In the genomic region with DNA sequence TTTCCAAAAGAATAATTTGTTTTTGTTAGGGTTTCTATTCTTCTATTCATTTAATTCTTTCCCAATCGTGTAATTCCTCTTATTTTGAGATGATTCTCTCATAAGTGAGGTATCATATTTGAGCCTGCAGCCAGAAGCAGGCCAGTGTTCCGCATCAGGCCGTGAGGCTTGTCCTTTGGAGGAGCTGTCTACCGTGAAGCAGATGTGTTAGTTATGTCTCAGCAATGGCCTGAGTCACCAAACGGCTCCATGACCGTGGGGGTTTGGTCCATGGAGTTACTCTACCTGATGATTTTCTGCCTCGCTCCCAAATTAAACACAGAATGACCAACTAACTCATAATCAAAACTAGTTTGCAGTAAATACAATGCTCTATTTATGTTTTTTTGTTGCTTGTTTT, we compare ENCODE assay signal across 24 cellular contexts.
DNase-seq lines count a peak whose midpoint lies in the region; ATAC-seq, FAIRE-seq and TF ChIP-seq lines count a peak whose summit lies in the region.
"Had no signal": no experiment of that assay in that cellular context is flagged by ENCODE, and none has a peak within 500 bp of the region (broad histone marks: within the 10 kb centered on the region; RNA-seq: fewer than 3 reads in every experiment).

No MANE protein-coding gene starts in this region.

- H4K5ac ChIP-seq in IMR-90 (ENCODE audit: low read depth, low read length): no peak overlapping the region

- no peak overlapping the region for H2BK20ac ChIP-seq in IMR-90 (ENCODE audit: low read depth, low read length)

- no CpG with 5 or more reads among the region's 7 CpGs for WGBS in IMR-90 (ENCODE audit: extremely low coverage in 2 of 2, insufficient read length in 1 of 2), 2 experiments
- 32% methylated on average over 7 of the region's 7 CpGs for WGBS in K562 (ENCODE audit: insufficient coverage, low coverage, missing lambda C conversion rate)

- H3K9me1 ChIP-seq in IMR-90 (ENCODE audit: insufficient read depth, low read length) (no peaks in the 10 kb centered on the region), K562 (ENCODE audit: control insufficient read depth, insufficient read depth, low read length) (no peaks in the 10 kb centered on the region)

- no peaks in the 10 kb centered on the region for H3K36me3 ChIP-seq in IMR-90 (ENCODE audit: control insufficient read depth, insufficient read depth, low read length)
- no peaks in the 10 kb centered on the region for H3K36me3 ChIP-seq in K562 (ENCODE audit: control insufficient read depth, insufficient read depth, low read length)
- H3K36me3 ChIP-seq in mucosa of descending colon (ENCODE audit: low read depth): no peaks in the 10 kb centered on the region

- in situ Hi-C loops in IMR-90 (cut with MboI; ENCODE audit: low sequenced_read_pairs): no loop called here
- in situ Hi-C loops in K562 (cut with MboI): no loop called here

- H3K4me2 ChIP-seq in IMR-90 (ENCODE audit: low read depth, low read length) (no peak overlapping the region), K562 (ENCODE audit: insufficient read depth, low read length) (no peak overlapping the region)
- H3K4me2 ChIP-seq: GM23338 had no signal

- H3K79me1 ChIP-seq in IMR-90 (ENCODE audit: low read depth in 1 of 2, low read length in 2 of 2): no peaks in the 10 kb centered on the region

- H3K4me3 ChIP-seq in IMR-90 (ENCODE audit: insufficient read depth, low read depth, low read length): no peak overlapping the region
- no peak overlapping the region for H3K4me3 ChIP-seq in K562
- no peak overlapping the region for H3K4me3 ChIP-seq in mucosa of descending colon
- H3K4me3 ChIP-seq: GM23338 had no signal

- no peak overlapping the region for H4K8ac ChIP-seq in IMR-90 (ENCODE audit: low read depth in 2 of 2, low read length in 2 of 2)

- no peak overlapping the region for H2AK9ac ChIP-seq in IMR-90 (replicated peaks; ENCODE audit: low read depth, low read length, poor library complexity)

- H3K27me3 ChIP-seq in IMR-90 (ENCODE audit: control insufficient read depth, insufficient read depth, low read length): peaks cover 10% of the 10 kb centered on the region
- peaks cover 0 to 7% of the 10 kb centered on the region in 2 experiments; a peak in 1 of 5 replicates for H3K27me3 ChIP-seq in K562 (ENCODE audit: control insufficient read depth in 2 of 2, insufficient read depth in 2 of 2, low read length in 2 of 2)

- FAIRE-seq in K562 (lab: Jason Lieb, UNC): peak; percentile 6
- FAIRE-seq: A204.1, G401.6, GM12891, H54, HTR-8/SVneo had no signal

- H3K14ac ChIP-seq in IMR-90 (replicated peaks; ENCODE audit: low read depth, low read length): no peak overlapping the region

- dilution Hi-C loops in IMR-90 (cut with HindIII; ENCODE audit: low sequenced_read_pairs, unreplicated experiment): no loop called here

- CTCF ChIA-PET in IMR-90 (lab: Yijun Ruan, JAX): no interaction called here
- CTCF ChIA-PET in K562 (lab: Yijun Ruan, JAX; ENCODE audit: low intra/inter-chr PET ratio): no interaction called here

- H4K91ac ChIP-seq in IMR-90 (ENCODE audit: insufficient read depth, low read depth, low read length): no peak overlapping the region

- H3K4ac ChIP-seq in IMR-90 (ENCODE audit: low read depth, low read length): no peak overlapping the region

- H3K18ac ChIP-seq in IMR-90 (ENCODE audit: low read depth, low read length): no peak overlapping the region

- peak; percentile 25 for DNase-seq in IMR-90
- no peak for DNase-seq in K562 (ENCODE audit: extremely low read depth in 1 of 4, low spot score in 3 of 4)
- peak; percentile 40 for DNase-seq in kidney glomerular epithelial cell (lab: John Stamatoyannopoulos, UW)
- no peak for DNase-seq in AG08395 (ENCODE audit: low spot score)
- DNase-seq in mucosa of descending colon: no peak
- DNase-seq in NOMO-1 treated with DMSO at 0.1 percent for 48 hours (lab: John Stamatoyannopoulos, UW; ENCODE audit: unreplicated experiment): no peak
- no peak for DNase-seq in epidermal melanocyte (ENCODE audit: insufficient read length, low spot score)
- DNase-seq: ACHN; AML-193; Calu3; CD4-positive, alpha-beta T cell; DMS 273 treated with DMSO at 0.1 percent for 48 hours; DMS53; DND-41; EL; HCEC 1CT; KG1 had no signal

- H2AK5ac ChIP-seq in IMR-90 (ENCODE audit: low read depth, low read length): no peak overlapping the region

- H3K27ac ChIP-seq in IMR-90 (ENCODE audit: insufficient read depth, low read length) (no peak overlapping the region), K562 (ENCODE audit: extremely low read depth, low read depth, low read length) (no peak overlapping the region)
- H3K27ac ChIP-seq: C4-2B had no signal

- TF ChIP-seq RAD21 in IMR-90 (IDR thresholded peaks at IDR 0.05; ENCODE audit: low read length): no peak
- TF ChIP-seq RAD21 in K562 (CRISPR knock-in tag; conservative IDR thresholded peaks at IDR 0.05 in 1 of 2, IDR thresholded peaks at IDR 0.05 in 1 of 2): no peak

- no peak overlapping the region for H2BK15ac ChIP-seq in IMR-90 (ENCODE audit: low read depth, low read length)

- H2AFZ ChIP-seq in IMR-90 (replicated peaks; ENCODE audit: low read length, poor library complexity): no peak overlapping the region
- H2AFZ ChIP-seq in K562 (ENCODE audit: low read depth, low read length): no peak overlapping the region
- H2AFZ ChIP-seq: GM23338 had no signal

- no TSS peak for BruUV-seq in IMR-90 (replicated peaks; lab: Mats Ljungman, UMichigan)
- no TSS peak for BruUV-seq in K562 (replicated peaks; lab: Mats Ljungman, UMichigan)

- no peaks in the 10 kb centered on the region for H4K20me1 ChIP-seq in IMR-90 (ENCODE audit: insufficient read depth, low read length)
- no peaks in the 10 kb centered on the region for H4K20me1 ChIP-seq in K562 (replicated peaks; ENCODE audit: control insufficient read depth, insufficient read depth, low read length)

- no peak overlapping the region for H3K23ac ChIP-seq in IMR-90 (ENCODE audit: low read depth, low read length)

- no peaks in the 10 kb centered on the region for H3K4me1 ChIP-seq in IMR-90 (ENCODE audit: control insufficient read depth, insufficient read depth, low read length)
- H3K4me1 ChIP-seq in K562 (replicated peaks in 1 of 2; ENCODE audit: control insufficient read depth in 2 of 2, insufficient read depth in 2 of 2, low read length in 2 of 2): peaks cover 0 to 11% of the 10 kb centered on the region in 2 experiments; a peak in 3 of 5 replicates
- H3K4me1 ChIP-seq in mucosa of descending colon (ENCODE audit: low read depth): peaks cover 31% of the 10 kb centered on the region

- H3K9me3 ChIP-seq in IMR-90 (ENCODE audit: control insufficient read depth, insufficient read depth, low read length): no peaks in the 10 kb centered on the region
- no peaks in the 10 kb centered on the region for H3K9me3 ChIP-seq in K562 (replicated peaks; ENCODE audit: control insufficient read depth, insufficient read depth, low read depth, low read length)
- no peaks in the 10 kb centered on the region for H3K9me3 ChIP-seq in mucosa of descending colon

- no peaks in the 10 kb centered on the region for H3K79me2 ChIP-seq in K562 (ENCODE audit: control insufficient read depth, insufficient read depth, low read length)

- H2BK5ac ChIP-seq in IMR-90 (ENCODE audit: low read depth, low read length, poor library complexity, severe bottlenecking): no peak overlapping the region

- no peak for TF ChIP-seq CTCF in IMR-90 (conservative IDR thresholded peaks at IDR 0.05; ENCODE audit: low read depth, low read length)
- TF ChIP-seq CTCF in K562 (IDR thresholded peaks at IDR 0.05 in 2 of 3, conservative IDR thresholded peaks at IDR 0.05 in 1 of 3; ENCODE audit: insufficient read depth in 2 of 3, low read depth in 1 of 3, low read length in 3 of 3): no peak
- no peak for TF ChIP-seq CTCF in mucosa of descending colon (IDR thresholded peaks at IDR 0.05)

- POLR2A ChIA-PET in IMR-90 (lab: Charles Lee; ENCODE audit: unreplicated experiment) (no interaction called here), K562 (lab: Yijun Ruan, JAX) (no interaction called here)

- no peak overlapping the region for H3K56ac ChIP-seq in IMR-90 (ENCODE audit: extremely low read depth, insufficient read depth, low read length)

- TF ChIP-seq EP300 in K562 (IDR thresholded peaks at IDR 0.05; ENCODE audit: low read length): no peak

- H3K9ac ChIP-seq in IMR-90 (ENCODE audit: low read depth, low read length) (no peak overlapping the region), K562 (ENCODE audit: insufficient read depth in 1 of 2, low read depth in 2 of 2, low read length in 2 of 2) (no peak overlapping the region)

- no peak overlapping the region for H2BK120ac ChIP-seq in IMR-90 (ENCODE audit: low read depth, low read length)

- TF ChIP-seq POLR2A in IMR-90 (IDR thresholded peaks at IDR 0.05; ENCODE audit: low read depth, low read length): no peak
- no peak for TF ChIP-seq POLR2A in K562 (conservative IDR thresholded peaks at IDR 0.05)

- ATAC-seq in IMR-90 (ENCODE audit: low read depth): no peak
- no peak for ATAC-seq in K562
- ATAC-seq in mucosa of descending colon: no peak
- ATAC-seq: GM23338 had no signal

- intact Hi-C loops in IMR-90 (cut with micrococcal nuclease) (no loop called here), K562 (cut with micrococcal nuclease) (no loop called here), mucosa of descending colon (cut with DNase I, micrococcal nuclease) (no loop called here)

TF ChIP-seq in IMR-90, 13 proteins besides CTCF, POLR2A, EP300 and RAD21 (continues in another document):
- TF ChIP-seq, protein P1, sequence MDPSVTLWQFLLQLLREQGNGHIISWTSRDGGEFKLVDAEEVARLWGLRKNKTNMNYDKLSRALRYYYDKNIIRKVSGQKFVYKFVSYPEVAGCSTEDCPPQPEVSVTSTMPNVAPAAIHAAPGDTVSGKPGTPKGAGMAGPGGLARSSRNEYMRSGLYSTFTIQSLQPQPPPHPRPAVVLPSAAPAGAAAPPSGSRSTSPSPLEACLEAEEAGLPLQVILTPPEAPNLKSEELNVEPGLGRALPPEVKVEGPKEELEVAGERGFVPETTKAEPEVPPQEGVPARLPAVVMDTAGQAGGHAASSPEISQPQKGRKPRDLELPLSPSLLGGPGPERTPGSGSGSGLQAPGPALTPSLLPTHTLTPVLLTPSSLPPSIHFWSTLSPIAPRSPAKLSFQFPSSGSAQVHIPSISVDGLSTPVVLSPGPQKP (IDR thresholded peaks at IDR 0.05; ENCODE audit: borderline replicate concordance, low read depth, low read length): no peak
- no peak for TF ChIP-seq RFX5 (IDR thresholded peaks at IDR 0.05; ENCODE audit: low read depth, low read length)

TF ChIP-seq in K562, 482 proteins besides CTCF, POLR2A, EP300 and RAD21 (continues in another document):
- TF ChIP-seq POLR2H (tag; IDR thresholded peaks at IDR 0.05; ENCODE audit: low read depth): no peak

Comparison
In these comparisons a context has a peak if more than half of its experiments do, and no peak if none do; other contexts are left out.
1. DNase-seq: peak in IMR-90 (single experiment) and kidney glomerular epithelial cell (single experiment); none in K562 (0 of 4), AG08395 (single experiment), mucosa of descending colon (0 of 3), NOMO-1 treated with DMSO at 0.1 percent for 48 hours (single experiment) and epidermal melanocyte (single experiment).